Comparison of ENCODE assay signal across 9 cellular contexts in genomic region chr19:15223649-15224371, GRCh38. TPM values are rescaled to one million over a fixed set of nuclear protein-coding genes. Genes with fewer than 3 reads are reported as not detected.
A peak's percentile ranks its signal among the peaks of the same experiment; 100 is the strongest.
DNase-seq lines count a peak whose midpoint lies in the region; ATAC-seq and TF ChIP-seq lines count a peak whose summit lies in the region.
"Had no signal": no experiment of that assay in that cellular context is flagged by ENCODE, and none has a peak within 500 bp of the region (broad histone marks: within the 10 kb centered on the region; RNA-seq: fewer than 3 reads in every experiment).

No MANE protein-coding gene starts in this region.

- no peak for TF ChIP-seq POLR2A in esophagus muscularis mucosa (IDR thresholded peaks at IDR 0.05; ENCODE audit: low read depth)

- no peak for TF ChIP-seq CTCF in GM06990 (IDR thresholded peaks at IDR 0.05; ENCODE audit: insufficient read depth, low read length, poor library complexity, severe bottlenecking)
- TF ChIP-seq CTCF in Panc1 (IDR thresholded peaks at IDR 0.05), result no peak
- TF ChIP-seq CTCF in esophagus muscularis mucosa (IDR thresholded peaks at IDR 0.05), result no peak
- TF ChIP-seq CTCF in osteocyte (IDR thresholded peaks at IDR 0.05), result no peak

- in situ Hi-C loops in Panc1 (cut with HindIII; ENCODE audit: low pct_unique_long_range_greater_than_20kb, low sequenced_read_pairs), result no loop called here

- ATAC-seq in Panc1 (peak; percentile 6; the same call in 1 of the 2 replicates), GM19455 (IDR thresholded peaks at IDR 0.05; ENCODE audit: unreplicated experiment) (no peak)

- no peaks in the 10 kb centered on the region for H3K9me3 Mint-ChIP-seq in osteocyte (ENCODE audit: unreplicated experiment)

- no peaks in the 10 kb centered on the region for H3K27me3 Mint-ChIP-seq in osteocyte (ENCODE audit: unreplicated experiment)

- no peaks in the 10 kb centered on the region for H3K9me3 ChIP-seq in Panc1 (ENCODE audit: control insufficient read depth, insufficient read depth, low read depth, low read length)
- H3K9me3 ChIP-seq in esophagus muscularis mucosa, result no peaks in the 10 kb centered on the region

- POLR2A ChIA-PET in Panc1 (lab: Charles Lee), result no interaction called here

- peaks cover 15% of the 10 kb centered on the region for H3K4me1 Mint-ChIP-seq in osteocyte (ENCODE audit: unreplicated experiment)

- peaks cover 6% of the 10 kb centered on the region for H3K4me1 ChIP-seq in Panc1 (ENCODE audit: control insufficient read depth, insufficient read depth, low read length)
- H3K4me1 ChIP-seq in esophagus muscularis mucosa, result peaks cover 16 to 20% (median 17%) of the 10 kb centered on the region in 4 donors

- intact Hi-C loops in Panc1 (cut with micrococcal nuclease; ENCODE audit: unreplicated experiment) (no loop called here), esophagus muscularis mucosa (cut with DNase I) (no loop called here)

- H3K4me3 ChIP-seq in GM06990 (replicated peaks; ENCODE audit: low read depth, low read length) (peak overlapping the region; percentile 63), Panc1 (ENCODE audit: low read depth in 2 of 2, low read length in 2 of 2) (peak overlapping the region; percentile 54 to 56), esophagus muscularis mucosa (peak overlapping the region; percentile 68 to 74 (median 72))

- no TSS peak for BruUV-seq in Panc1 (replicated peaks; lab: Mats Ljungman, UMichigan)

- 23% methylated on average over 13 of the region's 51 CpGs for WGBS in esophagus muscularis mucosa

- peak overlapping the region; percentile 84 for H3K27ac Mint-ChIP-seq in osteocyte (ENCODE audit: unreplicated experiment)

- peak overlapping the region; percentile 85 for H3K4me3 Mint-ChIP-seq in osteocyte (ENCODE audit: unreplicated experiment)

- H3K27me3 ChIP-seq in GM06990 (replicated peaks; ENCODE audit: control insufficient read depth, insufficient read depth, low read length) (no peaks in the 10 kb centered on the region), Panc1 (ENCODE audit: control insufficient read depth, insufficient read depth, low read length) (no peaks in the 10 kb centered on the region), esophagus muscularis mucosa (no peaks in the 10 kb centered on the region)

- no peaks in the 10 kb centered on the region for H3K36me3 Mint-ChIP-seq in osteocyte (ENCODE audit: unreplicated experiment)

- no peak for TF ChIP-seq EP300 in esophagus muscularis mucosa (IDR thresholded peaks at IDR 0.05)

- CTCF ChIA-PET in Panc1 (lab: Charles Lee), result no interaction called here

- no peaks in the 10 kb centered on the region for H3K36me3 ChIP-seq in GM06990 (ENCODE audit: control insufficient read depth, insufficient read depth, low read length)
- no peaks in the 10 kb centered on the region for H3K36me3 ChIP-seq in Panc1 (ENCODE audit: control insufficient read depth, insufficient read depth, low read length)
- H3K36me3 ChIP-seq in esophagus muscularis mucosa, result no peaks in the 10 kb centered on the region

- DNase-seq in GM06990 (ENCODE audit: extremely low read depth, insufficient read length), result no peak
- DNase-seq in Panc1 (ENCODE audit: low read depth, low spot score), result no peak
- DNase-seq in esophagus muscularis mucosa (ENCODE audit: extremely low spot score), result no peak
- no peak for DNase-seq in osteocyte (ENCODE audit: extremely low spot score, unreplicated experiment)
- DNase-seq in DMS114 treated with DMSO at 0.1 percent for 48 hours (lab: John Stamatoyannopoulos, UW; ENCODE audit: unreplicated experiment), result no peak
- DNase-seq in NCI-H774 (lab: John Stamatoyannopoulos, UW), result no peak
- DNase-seq in occipital lobe (lab: John Stamatoyannopoulos, UW), result no peak

- H3K27ac ChIP-seq in Panc1 (ENCODE audit: low read length) (peak overlapping the region; percentile 54), esophagus muscularis mucosa (replicated peaks in 1 of 4) (peak overlapping the region; percentile 59 to 74 (median 67))

RNA-seq across cellular contexts. Expression of gene EPHX3, which starts 8.4 kb away (rescaled TPM):
- 0.31 TPM for total RNA-seq in Panc1 (2021; ENCODE audit: unreplicated experiment)
- polyA plus RNA-seq in Panc1 (2012; ENCODE audit: insufficient read length), result 0.17 TPM
- total RNA-seq in esophagus muscularis mucosa, result 1 to 10 TPM in 1 of 4 donors, not detected in 3; 1.6 TPM
- not detected in 2 replicates for total RNA-seq in osteocyte
- total RNA-seq in occipital lobe, result not detected
- total RNA-seq: SK-MEL-5 had no signal

RNA-seq across cellular contexts. Expression of gene NOTCH3, which starts 23.0 kb away (rescaled TPM):
- total RNA-seq in Panc1 (2021; ENCODE audit: unreplicated experiment) (5.3 TPM), esophagus muscularis mucosa (10 to 100 TPM; 19.9 to 78.7 (median 49.1) TPM), osteocyte (178 and 200 TPM in 2 replicates), occipital lobe (12.6 TPM)
- polyA plus RNA-seq in Panc1 (2012; ENCODE audit: insufficient read length), result 20.8 TPM
